Comparison of ENCODE assay signal across 2 cellular contexts in genomic region chr5:173338380-173339015, GRCh38.
TF ChIP-seq lines count a peak whose summit lies in the region.

No MANE protein-coding gene starts in this region.

TF ChIP-seq in HEK293, 187 proteins besides CTCF, POLR2A, EP300 and RAD21:
- no peak for TF ChIP-seq ZNF280C (tag by site-specific recombination; IDR thresholded peaks at IDR 0.05)
- TF ChIP-seq GLIS1 (tag by site-specific recombination; IDR thresholded peaks at IDR 0.05): no peak
- no peak for TF ChIP-seq MYNN (tag by site-specific recombination; IDR thresholded peaks at IDR 0.05; ENCODE audit: borderline replicate concordance)
- TF ChIP-seq ZNF548 (tag by site-specific recombination; IDR thresholded peaks at IDR 0.05): no peak
- no peak for TF ChIP-seq ZNF354C (tag by site-specific recombination; IDR thresholded peaks at IDR 0.05; ENCODE audit: borderline replicate concordance, low read depth)
- no peak for TF ChIP-seq ZNF202 (tag by site-specific recombination; IDR thresholded peaks at IDR 0.05; ENCODE audit: borderline replicate concordance)
- peak; percentile 83 for TF ChIP-seq ZNF341 (tag by site-specific recombination; IDR thresholded peaks at IDR 0.05; ENCODE audit: low read depth)
- TF ChIP-seq ZNF580 (tag by site-specific recombination; IDR thresholded peaks at IDR 0.05): no peak
- TF ChIP-seq OVOL3 (tag by site-specific recombination; IDR thresholded peaks at IDR 0.05): no peak
- peak; percentile 57; the same call in 1 of the 2 replicates for TF ChIP-seq ZNF768 (tag by site-specific recombination; IDR thresholded peaks at IDR 0.05)
- TF ChIP-seq ZNF350 (tag by site-specific recombination; IDR thresholded peaks at IDR 0.05): no peak
- no peak for TF ChIP-seq ZNF23 (tag by site-specific recombination; IDR thresholded peaks at IDR 0.05; ENCODE audit: borderline replicate concordance)
TF ChIP-seq in HEK293: peak in this region for 2.

TF ChIP-seq in K562, 482 proteins besides CTCF, POLR2A, EP300 and RAD21 (continued from another document):
- TF ChIP-seq CUX1 (CRISPR knock-in tag; IDR thresholded peaks at IDR 0.05) (no peak), RBM25 (IDR thresholded peaks at IDR 0.05; ENCODE audit: low read depth, low read length, severe bottlenecking) (peak; percentile 71), ZNF696 (CRISPR knock-in tag; conservative IDR thresholded peaks at IDR 0.05) (no peak), ZKSCAN3 (CRISPR knock-in tag; IDR thresholded peaks at IDR 0.05) (no peak), EGR1 (conservative IDR thresholded peaks at IDR 0.05) (no peak), BRCA1 (IDR thresholded peaks at IDR 0.05) (no peak), BRCA1 (CRISPR knock-in tag; IDR thresholded peaks at IDR 0.05) (no peak), GABPA (tag; conservative IDR thresholded peaks at IDR 0.05; ENCODE audit: low read depth) (no peak), ZFP36 (IDR thresholded peaks at IDR 0.05; ENCODE audit: low read depth, low read length, partially characterized antibody) (peak; percentile 69)
